ENCODE assay signal across 14 cellular contexts in the genomic region with DNA sequence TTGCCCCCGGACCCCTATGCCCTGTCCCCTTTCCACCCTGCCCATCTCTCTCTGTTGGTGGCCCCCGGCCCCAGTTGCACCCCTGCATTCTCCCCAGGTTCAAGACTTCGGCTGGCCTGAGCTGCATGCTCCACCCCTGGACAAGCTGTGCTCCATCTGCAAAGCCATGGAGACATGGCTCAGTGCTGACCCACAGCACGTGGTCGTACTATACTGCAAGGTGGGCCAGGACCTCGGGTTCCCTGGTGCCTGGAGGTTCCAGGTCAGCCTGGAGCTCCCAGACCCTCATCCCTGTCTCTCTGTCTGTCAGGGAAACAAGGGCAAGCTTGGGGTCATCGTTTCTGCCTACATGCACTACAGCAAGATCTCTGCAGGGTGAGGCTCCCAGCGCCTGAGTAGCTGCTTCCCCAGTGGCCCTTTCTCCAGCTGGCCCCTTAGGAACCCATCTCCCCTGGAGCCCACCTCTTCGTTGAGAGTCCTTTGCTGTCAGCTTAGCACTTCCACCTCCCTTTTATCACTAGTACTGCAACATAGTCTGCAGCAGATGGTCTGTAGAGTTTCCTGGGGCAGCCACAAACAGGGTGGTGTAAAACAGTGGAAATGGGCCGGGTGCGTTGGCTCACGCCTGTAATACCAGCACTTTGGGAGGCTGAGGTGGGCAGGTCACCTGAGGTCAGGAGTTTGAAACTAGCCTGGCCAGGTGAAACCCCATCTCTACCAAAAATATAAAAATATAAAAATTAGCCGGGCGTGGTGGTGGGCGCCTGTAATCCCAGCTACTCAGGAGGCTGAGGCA. TPM values are rescaled to one million over a fixed set of nuclear protein-coding genes. Genes with fewer than 3 reads are reported as not detected.
DNase-seq lines count a peak whose midpoint lies in the region; ATAC-seq and TF ChIP-seq lines count a peak whose summit lies in the region.
"Had no signal": no experiment of that assay in that cellular context is flagged by ENCODE, and none has a peak within 500 bp of the region (broad histone marks: within the 10 kb centered on the region; RNA-seq: fewer than 3 reads in every experiment).

No MANE protein-coding gene starts in this region.

- H3K4me3 ChIP-seq in right atrium auricular region (no peak overlapping the region), upper lobe of right lung (no peak overlapping the region)
- H3K4me3 ChIP-seq: skin epidermis had no signal

- H3K27me3 Mint-ChIP-seq in chondrocyte (ENCODE audit: low read depth) (no peaks in the 10 kb centered on the region), nephron progenitor cell (ENCODE audit: low read depth, poor library complexity) (peaks cover 14% of the 10 kb centered on the region)

- H3K9me3 Mint-ChIP-seq in chondrocyte (ENCODE audit: low read depth) (no peaks in the 10 kb centered on the region), nephron progenitor cell (no peaks in the 10 kb centered on the region)

- peak; percentile 58 for DNase-seq in right atrium auricular region (ENCODE audit: low spot score)
- DNase-seq in Right ventricle myocardium inferior (ENCODE audit: missing footprints), result no peak
- peak; percentile 59 for DNase-seq in chondrocyte (ENCODE audit: low spot score)
- DNase-seq in nephron progenitor cell, result no peak
- peak; percentile 62 for DNase-seq in upper lobe of right lung
- no peak for DNase-seq in erythroblast (lab: John Stamatoyannopoulos, UW)
- no peak for DNase-seq in NCI-H2196 (lab: John Stamatoyannopoulos, UW; ENCODE audit: unreplicated experiment)
- DNase-seq: COR-L47; effector memory CD4-positive, alpha-beta T cell; NCI-H1048; SIG-M5 had no signal

- H3K36me3 ChIP-seq in right atrium auricular region (peaks cover 62% of the 10 kb centered on the region), upper lobe of right lung (peaks cover 77% of the 10 kb centered on the region)

- H3K4me1 ChIP-seq in right atrium auricular region (peaks cover 0 to 91% of the 10 kb centered on the region in 2 donors), upper lobe of right lung (peaks cover 53% of the 10 kb centered on the region)

- no peak for TF ChIP-seq POLR2A in erythroblast (IDR thresholded peaks at IDR 0.05; ENCODE audit: low read length)

- H3K27ac Mint-ChIP-seq in chondrocyte (ENCODE audit: unreplicated experiment) (peak overlapping the region; percentile 18), nephron progenitor cell (no peak overlapping the region)

- H3K4me3 Mint-ChIP-seq in chondrocyte (ENCODE audit: unreplicated experiment) (no peak overlapping the region), nephron progenitor cell (peak overlapping the region; percentile 45)

- H3K27ac ChIP-seq in right atrium auricular region (peak overlapping the region; percentile 99 to 100), upper lobe of right lung (no peak overlapping the region)

- no peaks in the 10 kb centered on the region for H3K9me3 ChIP-seq in right atrium auricular region
- no peaks in the 10 kb centered on the region for H3K9me3 ChIP-seq in upper lobe of right lung

- H3K27me3 ChIP-seq in right atrium auricular region, result no peaks in the 10 kb centered on the region
- no peaks in the 10 kb centered on the region for H3K27me3 ChIP-seq in upper lobe of right lung

- H3K4me1 Mint-ChIP-seq in chondrocyte (ENCODE audit: low read depth) (peaks cover 72% of the 10 kb centered on the region), nephron progenitor cell (peaks cover 55% of the 10 kb centered on the region)

- no peak for TF ChIP-seq CTCF in right atrium auricular region (IDR thresholded peaks at IDR 0.05)
- no peak for TF ChIP-seq CTCF in chondrocyte (IDR thresholded peaks at IDR 0.05)
- TF ChIP-seq CTCF in nephron progenitor cell (IDR thresholded peaks at IDR 0.05), result no peak
- no peak for TF ChIP-seq CTCF in upper lobe of right lung (IDR thresholded peaks at IDR 0.05)

- H3K36me3 Mint-ChIP-seq in chondrocyte (ENCODE audit: low read depth), result peaks cover 22% of the 10 kb centered on the region
- H3K36me3 Mint-ChIP-seq in nephron progenitor cell (ENCODE audit: low read depth), result no peaks in the 10 kb centered on the region

- ATAC-seq in Right ventricle myocardium inferior, result no peak
- ATAC-seq in upper lobe of right lung, result no peak
- no peak for ATAC-seq in HG02938 (IDR thresholded peaks at IDR 0.05; ENCODE audit: unreplicated experiment)

- intact Hi-C loops in Right ventricle myocardium inferior (cut with DNase I) (no loop called here), upper lobe of right lung (cut with DNase I) (no loop called here)

RNA-seq across cellular contexts. Expression of a gene that starts 5.8 kb away (rescaled TPM):
- 100 to 1,000 TPM in 1 of 2 donors, 10 to 100 TPM in 1; 76.2 to 153 TPM for total RNA-seq in right atrium auricular region
- total RNA-seq in Right ventricle myocardium inferior, result 122 TPM
- total RNA-seq in chondrocyte, result 104 to 107 TPM (median 105 TPM) in 3 replicates
- 232 TPM for total RNA-seq in upper lobe of right lung

RNA-seq across cellular contexts. Expression of a gene that starts 23.5 kb away (rescaled TPM):
- total RNA-seq in right atrium auricular region (10 to 100 TPM; 33.5 to 64.5 TPM), Right ventricle myocardium inferior (41.0 TPM), chondrocyte (37.1 to 40.2 TPM (median 38.5 TPM) in 3 replicates), upper lobe of right lung (50.4 TPM)

RNA-seq across cellular contexts. Expression of a gene that starts 41.8 kb away (rescaled TPM):
- 100 to 1,000 TPM in 1 of 2 donors, 10 to 100 TPM in 1; 99.0 to 358 TPM for total RNA-seq in right atrium auricular region
- total RNA-seq in Right ventricle myocardium inferior, result 54.3 TPM
- total RNA-seq in chondrocyte, result 7.0 to 10.0 TPM (median 8.9 TPM) in 3 replicates
- 34.6 TPM for total RNA-seq in upper lobe of right lung

RNA-seq across cellular contexts. Expression of a gene that starts 47.6 kb away (rescaled TPM):
- total RNA-seq in right atrium auricular region (not detected), Right ventricle myocardium inferior (not detected), chondrocyte (not detected in 3 replicates), upper lobe of right lung (not detected)
- total RNA-seq: NCI-H460 had no signal

RNA-seq across cellular contexts. Expression of a gene that starts 49.4 kb away (rescaled TPM):
- 100 to 1,000 TPM; 272 to 383 TPM for total RNA-seq in right atrium auricular region
- total RNA-seq in Right ventricle myocardium inferior, result 416 TPM
- total RNA-seq in chondrocyte, result 270 to 336 TPM (median 323 TPM) in 3 replicates
- total RNA-seq in upper lobe of right lung, result 436 TPM

Comparison
In these comparisons a context has a peak if more than half of its experiments do, and no peak if none do; other contexts are left out.
1. DNase-seq: peak in right atrium auricular region (single experiment), chondrocyte (single experiment) and upper lobe of right lung (single experiment); none in Right ventricle myocardium inferior (single experiment), nephron progenitor cell (single experiment), erythroblast (0 of 2) and NCI-H2196 (single experiment).